In the genomic region with DNA sequence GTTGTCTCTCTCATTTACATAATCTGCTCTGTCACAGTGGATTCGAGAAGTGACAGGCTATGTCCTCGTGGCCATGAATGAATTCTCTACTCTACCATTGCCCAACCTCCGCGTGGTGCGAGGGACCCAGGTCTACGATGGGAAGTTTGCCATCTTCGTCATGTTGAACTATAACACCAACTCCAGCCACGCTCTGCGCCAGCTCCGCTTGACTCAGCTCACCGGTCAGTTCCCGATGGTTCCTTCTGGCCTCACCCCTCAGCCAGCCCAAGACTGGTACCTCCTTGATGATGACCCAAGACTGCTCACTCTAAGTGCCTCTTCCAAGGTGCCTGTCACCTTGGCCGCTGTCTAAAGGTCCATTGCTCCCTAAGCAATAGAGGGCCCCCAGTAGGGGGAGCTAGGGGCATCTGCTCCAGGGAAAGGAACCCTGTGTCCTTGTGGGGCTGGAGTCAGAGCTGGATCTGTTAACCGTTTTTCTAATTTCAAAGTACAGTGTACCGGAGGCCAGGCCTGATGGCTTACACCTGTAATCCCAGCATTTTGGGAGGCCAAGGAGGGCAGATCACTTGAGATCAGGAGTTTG, we compare ENCODE assay signal across 8 cellular contexts. TPM values are rescaled to one million over a fixed set of nuclear protein-coding genes. Genes with fewer than 3 reads are reported as not detected.
A peak's percentile ranks its signal among the peaks of the same experiment; 100 is the strongest.
DNase-seq lines count a peak whose midpoint lies in the region; ATAC-seq and TF ChIP-seq lines count a peak whose summit lies in the region.

No MANE protein-coding gene starts in this region.

- H3K9me3 Mint-ChIP-seq in T-helper 2 cell treated with Interferon-gamma antibody and Interleukin-4, amounts not matched to agents 5 μg/mL and 100 μg/mL, for 36 hours: no peaks in the 10 kb centered on the region

- H3K4me3 ChIP-seq in AG10803 (ENCODE audit: low read length): no peak overlapping the region
- H3K4me3 ChIP-seq in fibroblast of villous mesenchyme (ENCODE audit: low read depth, low read length): no peak overlapping the region

- in situ Hi-C loops in GM13977 (cut with MboI; ENCODE audit: low pct_unique_long_range_greater_than_20kb, low sequenced_read_pairs, unreplicated experiment): no loop called here

- peaks cover 8% of the 10 kb centered on the region for H3K4me1 Mint-ChIP-seq in T-helper 2 cell treated with Interferon-gamma antibody and Interleukin-4, amounts not matched to agents 5 μg/mL and 100 μg/mL, for 36 hours (ENCODE audit: low read depth)

- no peaks in the 10 kb centered on the region for H3K36me3 Mint-ChIP-seq in T-helper 2 cell treated with Interferon-gamma antibody and Interleukin-4, amounts not matched to agents 5 μg/mL and 100 μg/mL, for 36 hours (ENCODE audit: low read depth)

- TF ChIP-seq CTCF in AG10803 (conservative IDR thresholded peaks at IDR 0.05; ENCODE audit: low read length) (peak; percentile 29), GM13977 (IDR thresholded peaks at IDR 0.05; ENCODE audit: extremely low read depth, insufficient read depth, missing control alignments) (peak; percentile 51), fibroblast of villous mesenchyme (IDR thresholded peaks at IDR 0.05; ENCODE audit: insufficient read depth, low read depth, low read length) (peak; percentile 63)

- no peak overlapping the region for H3K27ac Mint-ChIP-seq in T-helper 2 cell treated with Interferon-gamma antibody and Interleukin-4, amounts not matched to agents 5 μg/mL and 100 μg/mL, for 36 hours

- peaks cover 35% of the 10 kb centered on the region for H3K27me3 Mint-ChIP-seq in T-helper 2 cell treated with Interferon-gamma antibody and Interleukin-4, amounts not matched to agents 5 μg/mL and 100 μg/mL, for 36 hours (ENCODE audit: low read depth)

- H3K4me3 Mint-ChIP-seq in T-helper 2 cell treated with Interferon-gamma antibody and Interleukin-4, amounts not matched to agents 5 μg/mL and 100 μg/mL, for 36 hours: no peak overlapping the region

- DNase-seq in AG10803 (ENCODE audit: low read depth) (no peak), GM13977 (ENCODE audit: low spot score) (peak; percentile 46), fibroblast of villous mesenchyme (ENCODE audit: low read depth) (peak; percentile 16), NCI-H1092 (lab: John Stamatoyannopoulos, UW) (no peak), epidermal melanocyte (ENCODE audit: insufficient read length, low spot score) (no peak), ureter (ENCODE audit: low spot score) (no peak)
- DNase-seq in T-helper 2 cell treated with Interferon-gamma antibody and Interleukin-4, amounts not matched to agents 5 μg/mL and 100 μg/mL, for 36 hours (ENCODE audit: low spot score): peak; percentile 22

- no peak for ATAC-seq in GM18520 (IDR thresholded peaks at IDR 0.05; ENCODE audit: unreplicated experiment)

RNA-seq across cellular contexts. Expression of gene ERBB3, which starts 5.1 kb away (rescaled TPM):
- total RNA-seq in fibroblast of villous mesenchyme: 0.32 and 1.7 TPM in 2 replicates
- 129 TPM for total RNA-seq in ureter

RNA-seq across cellular contexts. Expression of gene PA2G4, which starts 19.3 kb away (rescaled TPM):
- total RNA-seq in fibroblast of villous mesenchyme: 119 and 158 TPM in 2 replicates
- total RNA-seq in ureter: 139 TPM

RNA-seq across cellular contexts. Expression of gene RPL41, which starts 31.4 kb away (rescaled TPM):
- total RNA-seq in fibroblast of villous mesenchyme (1,700 and 3,242 TPM in 2 replicates), ureter (5,339 TPM)

RNA-seq across cellular contexts. Expression of gene ZC3H10, which starts 33.0 kb away (rescaled TPM):
- total RNA-seq in fibroblast of villous mesenchyme (3.9 and 4.3 TPM in 2 replicates), ureter (9.8 TPM)

RNA-seq across cellular contexts. Expression of gene ESYT1, which starts 43.0 kb away (rescaled TPM):
- total RNA-seq in fibroblast of villous mesenchyme (300 and 327 TPM in 2 replicates), ureter (131 TPM)

Comparison
In these comparisons a context has a peak if more than half of its experiments do, and no peak if none do; other contexts are left out.
1. DNase-seq: peak in GM13977 (single experiment), T-helper 2 cell treated with Interferon-gamma antibody and Interleukin-4, amounts not matched to agents 5 μg/mL and 100 μg/mL, for 36 hours (single experiment) and fibroblast of villous mesenchyme (single experiment); none in AG10803 (single experiment), NCI-H1092 (single experiment), epidermal melanocyte (single experiment) and ureter (single experiment).
2. RNA of gene ERBB3, which starts 5.1 kb away (total RNA-seq): 129 TPM in ureter (single experiment); 0.32 to 1.7 TPM in fibroblast of villous mesenchyme; every median in the first group is over 10 times any median in the second.
3. Peak in every context shown above with its lines, with median percentiles within 50 percentile points of each other: CTCF ChIP-seq.